ENCODE assay signal across 17 cellular contexts in the genomic region with DNA sequence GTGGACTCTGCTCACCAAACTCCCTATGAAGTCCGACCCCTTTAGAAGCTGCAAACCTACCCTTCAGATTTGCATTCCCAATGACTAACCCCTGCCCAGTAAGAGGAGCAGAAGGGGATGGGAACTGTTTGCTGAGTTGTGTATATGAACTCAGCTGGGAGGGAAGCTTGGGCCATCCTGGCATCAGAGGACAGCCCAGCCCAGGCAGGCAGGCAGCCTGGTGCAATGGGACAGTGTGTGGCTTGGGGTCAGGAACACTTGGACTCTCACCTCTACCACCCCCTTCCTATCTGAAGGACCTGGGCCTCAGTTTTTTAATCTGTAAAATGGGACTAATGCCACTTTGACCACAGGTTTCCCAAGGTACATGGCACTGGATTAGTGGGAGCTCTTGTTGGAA.
DNase-seq lines count a peak whose midpoint lies in the region; ATAC-seq, FAIRE-seq and TF ChIP-seq lines count a peak whose summit lies in the region.
"Had no signal": no experiment of that assay in that cellular context is flagged by ENCODE, and none has a peak within 500 bp of the region (broad histone marks: within the 10 kb centered on the region; RNA-seq: fewer than 3 reads in every experiment).

No MANE protein-coding gene starts in this region.

- H3K18ac ChIP-seq in H1 (ENCODE audit: extremely low read depth, low read length), result peak overlapping the region; percentile 38

- H3K23me2 ChIP-seq in H1 (ENCODE audit: low read depth, low read length), result no peaks in the 10 kb centered on the region

- no peak overlapping the region for H2BK5ac ChIP-seq in H1 (ENCODE audit: low read depth, low read length)

- no peak overlapping the region for H2AK5ac ChIP-seq in H1 (ENCODE audit: low read depth, low read length)

- H4K91ac ChIP-seq in H1 (replicated peaks; ENCODE audit: insufficient read length, low read length), result no peak overlapping the region

- CTCF ChIA-PET in activated CD8-positive, alpha-beta memory T cell treated with anti-CD3 and anti-CD28 coated beads, Interleukin-2, amount 10 ng/mL, durations not matched to agents 7 days and 5 days (lab: Charles Lee), result no interaction called here
- CTCF ChIA-PET in H1 (lab: Charles Lee; ENCODE audit: partially characterized antibody), result interaction anchor here (1.0 to 1.5 kb wide), 2 partner anchors 11 to 40 kb away, joined by 4 read pairs; no protein-coding TSS in a partner anchor

- TF ChIP-seq CTCF in H1 (IDR thresholded peaks at IDR 0.05; ENCODE audit: control extremely low read depth in 1 of 3, insufficient read depth in 1 of 3, low read depth in 1 of 3, low read length in 3 of 3) (no peak), osteocyte (IDR thresholded peaks at IDR 0.05) (no peak)

- no peak overlapping the region for H2AFZ ChIP-seq in H1 (ENCODE audit: low read length)

- no peak overlapping the region for H2BK20ac ChIP-seq in H1 (ENCODE audit: low read length)

- no peak overlapping the region for H2BK15ac ChIP-seq in H1 (ENCODE audit: low read length)

- POLR2A ChIA-PET in H1 (lab: Charles Lee; ENCODE audit: partially characterized antibody), result no interaction called here

- H3K9me3 ChIP-seq in H1 (ENCODE audit: insufficient read depth in 2 of 2, low read depth in 1 of 2, low read length in 1 of 2), result no peaks in the 10 kb centered on the region
- H3K9me3 ChIP-seq: Caco-2 had no signal

- DNase-seq in activated CD8-positive, alpha-beta memory T cell treated with anti-CD3 and anti-CD28 coated beads, Interleukin-2, amount 10 ng/mL, durations not matched to agents 7 days and 5 days, result peak; percentile 21
- DNase-seq in activated CD8-positive, alpha-beta memory T cell treated with anti-CD3 and anti-CD28 coated beads, Interleukin-2, amount 50 U/mL, for 48 hours, result no peak
- DNase-seq in NCI-H526 treated with DMSO at 0.1 percent for 48 hours (lab: John Stamatoyannopoulos, UW), result peak; percentile 38
- no peak for DNase-seq in H1 (ENCODE audit: low read depth in 1 of 2, low spot score in 2 of 2)
- peak; percentile 72 for DNase-seq in osteocyte (ENCODE audit: extremely low spot score, unreplicated experiment)
- DNase-seq in NCI-H1694 treated with DMSO at 0.1 percent for 48 hours (lab: John Stamatoyannopoulos, UW), result no peak
- DNase-seq: 8988T; AML-193; Caco-2; CD8-positive, alpha-beta memory T cell; DND-41; GDM1 had no signal

- H2BK120ac ChIP-seq in H1 (replicated peaks; ENCODE audit: low read depth, low read length), result no peak overlapping the region

- H3K14ac ChIP-seq in H1 (ENCODE audit: insufficient read length), result no peak overlapping the region

- H3K4me1 Mint-ChIP-seq in activated CD8-positive, alpha-beta memory T cell treated with anti-CD3 and anti-CD28 coated beads, Interleukin-2, amount 10 ng/mL, durations not matched to agents 7 days and 5 days, result no peaks in the 10 kb centered on the region
- H3K4me1 Mint-ChIP-seq in osteocyte (ENCODE audit: unreplicated experiment), result no peaks in the 10 kb centered on the region
- H3K4me1 Mint-ChIP-seq: CD8-positive, alpha-beta memory T cell had no signal

- no peak for TF ChIP-seq POLR2A in H1 (IDR thresholded peaks at IDR 0.05; ENCODE audit: control extremely low read depth in 1 of 2, low read depth in 2 of 2, low read length in 2 of 2)

- TF ChIP-seq EP300 in H1 (IDR thresholded peaks at IDR 0.05; ENCODE audit: borderline replicate concordance in 1 of 2, low read depth in 2 of 2, low read length in 2 of 2), result no peak

- no peaks in the 10 kb centered on the region for H3K36me3 Mint-ChIP-seq in activated CD8-positive, alpha-beta memory T cell treated with anti-CD3 and anti-CD28 coated beads, Interleukin-2, amount 10 ng/mL, durations not matched to agents 7 days and 5 days
- H3K36me3 Mint-ChIP-seq in osteocyte (ENCODE audit: unreplicated experiment), result no peaks in the 10 kb centered on the region
- H3K36me3 Mint-ChIP-seq: CD8-positive, alpha-beta memory T cell had no signal

- H3K27me3 ChIP-seq in H1 (replicated peaks in 1 of 4; ENCODE audit: control insufficient read depth in 3 of 4, extremely low read depth in 1 of 4, insufficient read depth in 3 of 4, low read length in 3 of 4), result no peaks in the 10 kb centered on the region
- H3K27me3 ChIP-seq: BLaER1 had no signal

- no peak overlapping the region for H4K5ac ChIP-seq in H1 (ENCODE audit: insufficient read length, low read depth, low read length)

- no peaks in the 10 kb centered on the region for H3K79me1 ChIP-seq in H1 (ENCODE audit: low read depth, low read length)

- H3K27me3 Mint-ChIP-seq in activated CD8-positive, alpha-beta memory T cell treated with anti-CD3 and anti-CD28 coated beads, Interleukin-2, amount 10 ng/mL, durations not matched to agents 7 days and 5 days, result peaks cover 3% of the 10 kb centered on the region
- H3K27me3 Mint-ChIP-seq in osteocyte (ENCODE audit: unreplicated experiment), result no peaks in the 10 kb centered on the region

- no peaks in the 10 kb centered on the region for H4K20me1 ChIP-seq in H1 (replicated peaks in 1 of 2; ENCODE audit: control insufficient read depth in 1 of 2, insufficient read depth in 2 of 2, low read length in 2 of 2)
- H4K20me1 ChIP-seq: BLaER1 had no signal

- H3K4me3 Mint-ChIP-seq in activated CD8-positive, alpha-beta memory T cell treated with anti-CD3 and anti-CD28 coated beads, Interleukin-2, amount 10 ng/mL, durations not matched to agents 7 days and 5 days, result no peak overlapping the region
- H3K4me3 Mint-ChIP-seq in osteocyte (ENCODE audit: unreplicated experiment), result no peak overlapping the region
- H3K4me3 Mint-ChIP-seq: CD8-positive, alpha-beta memory T cell had no signal

- no peak overlapping the region for H3K27ac Mint-ChIP-seq in activated CD8-positive, alpha-beta memory T cell treated with anti-CD3 and anti-CD28 coated beads, Interleukin-2, amount 10 ng/mL, durations not matched to agents 7 days and 5 days
- no peak overlapping the region for H3K27ac Mint-ChIP-seq in osteocyte (ENCODE audit: unreplicated experiment)
- H3K27ac Mint-ChIP-seq: CD8-positive, alpha-beta memory T cell had no signal

- H3K4me1 ChIP-seq in H1 (replicated peaks in 1 of 4; ENCODE audit: control insufficient read depth in 3 of 4, insufficient read depth in 4 of 4, low read length in 3 of 4), result peaks cover 0 to 7% (median 4%) of the 10 kb centered on the region in 4 experiments; a peak in 4 of 7 replicates
- H3K4me1 ChIP-seq: Caco-2 had no signal

- H3K9me3 Mint-ChIP-seq in activated CD8-positive, alpha-beta memory T cell treated with anti-CD3 and anti-CD28 coated beads, Interleukin-2, amount 10 ng/mL, durations not matched to agents 7 days and 5 days (ENCODE audit: low read depth), result no peaks in the 10 kb centered on the region
- H3K9me3 Mint-ChIP-seq in osteocyte (ENCODE audit: unreplicated experiment), result peaks cover 23% of the 10 kb centered on the region
- H3K9me3 Mint-ChIP-seq: CD8-positive, alpha-beta memory T cell had no signal

- no peaks in the 10 kb centered on the region for H3K36me3 ChIP-seq in H1 (ENCODE audit: control insufficient read depth in 2 of 4, insufficient read depth in 4 of 4, low read length in 3 of 4)
- H3K36me3 ChIP-seq: BLaER1 had no signal

- H3K9ac ChIP-seq in H1 (replicated peaks in 1 of 4; ENCODE audit: extremely low read depth in 1 of 4, low read depth in 3 of 4, low read length in 3 of 4), result no peak overlapping the region
- H3K9ac ChIP-seq: BLaER1 had no signal

- H4K8ac ChIP-seq in H1 (ENCODE audit: extremely low read depth, insufficient read depth, low read length), result no peak overlapping the region

- no peak overlapping the region for H3K4ac ChIP-seq in H1 (replicated peaks; ENCODE audit: insufficient read length, low read depth, low read length)

- no peak for ATAC-seq in activated CD8-positive, alpha-beta memory T cell treated with anti-CD3 and anti-CD28 coated beads, Interleukin-2, amount 10 ng/mL, durations not matched to agents 7 days and 5 days
- ATAC-seq in GM21737 (IDR thresholded peaks at IDR 0.05; ENCODE audit: unreplicated experiment), result no peak
- ATAC-seq in HG03139 (IDR thresholded peaks at IDR 0.05; ENCODE audit: unreplicated experiment), result no peak
- ATAC-seq: HCT116 had no signal

- no peak for TF ChIP-seq RAD21 in H1 (IDR thresholded peaks at IDR 0.05 in 1 of 2, conservative IDR thresholded peaks at IDR 0.05 in 1 of 2; ENCODE audit: low read depth in 2 of 2, low read length in 2 of 2)

- no peak overlapping the region for H3K56ac ChIP-seq in H1 (replicated peaks; ENCODE audit: insufficient read length, low read depth, low read length)

- no peak overlapping the region for H3K23ac ChIP-seq in H1 (ENCODE audit: insufficient read length)

- 96% methylated on average over 1 of the region's 1 CpG; no CpG with 5 or more reads in 1 of the 2 experiments for WGBS in H1 (ENCODE audit: extremely low coverage in 1 of 2, insufficient coverage in 1 of 2, insufficient read length in 1 of 2, insufficient replicate concordance in 2 of 2, low coverage in 1 of 2, low lambda C conversion rate in 2 of 2, missing lambda C conversion rate in 1 of 2), 2 experiments

- no peaks in the 10 kb centered on the region for H3K79me2 ChIP-seq in H1 (ENCODE audit: control insufficient read depth in 1 of 2, insufficient read depth in 2 of 2, low read length in 2 of 2)

- H3K4me2 ChIP-seq in H1 (ENCODE audit: insufficient read depth in 1 of 2, low read depth in 2 of 2, low read length in 2 of 2), result no peak overlapping the region

- no peak overlapping the region for H3K27ac ChIP-seq in H1 (ENCODE audit: low read depth, low read length)

- no peak for FAIRE-seq in H1 (lab: Jason Lieb, UNC)
- FAIRE-seq: GM12892 had no signal

- H3K4me3 ChIP-seq in H1 (ENCODE audit: extremely low read depth in 1 of 4, insufficient read depth in 2 of 4, low read depth in 3 of 4, low read length in 4 of 4), result no peak overlapping the region
- H3K4me3 ChIP-seq: BLaER1 had no signal

- no peak overlapping the region for H2BK12ac ChIP-seq in H1 (ENCODE audit: low read depth, low read length)

TF ChIP-seq in H1, 55 proteins besides CTCF, POLR2A, EP300 and RAD21 (continues in another document):
- TF ChIP-seq CBX8 (IDR thresholded peaks at IDR 0.05; ENCODE audit: borderline replicate concordance, low read depth, low read length), result no peak
- TF ChIP-seq SIX5 (IDR thresholded peaks at IDR 0.05; ENCODE audit: low read depth, low read length), result no peak
- TF ChIP-seq MAFK (IDR thresholded peaks at IDR 0.05; ENCODE audit: low read depth, low read length), result no peak
- TF ChIP-seq, protein P1, sequence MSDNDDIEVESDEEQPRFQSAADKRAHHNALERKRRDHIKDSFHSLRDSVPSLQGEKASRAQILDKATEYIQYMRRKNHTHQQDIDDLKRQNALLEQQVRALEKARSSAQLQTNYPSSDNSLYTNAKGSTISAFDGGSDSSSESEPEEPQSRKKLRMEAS (IDR thresholded peaks at IDR 0.05), result no peak
- no peak for TF ChIP-seq SP2 (IDR thresholded peaks at IDR 0.05; ENCODE audit: low read length)
- no peak for TF ChIP-seq BACH1 (IDR thresholded peaks at IDR 0.05; ENCODE audit: low read length)
- TF ChIP-seq HDAC2 (IDR thresholded peaks at IDR 0.05; ENCODE audit: borderline replicate concordance in 1 of 2, low read depth in 2 of 2, low read length in 2 of 2), result no peak
- no peak for TF ChIP-seq TAF1 (IDR thresholded peaks at IDR 0.05; ENCODE audit: low read depth, low read length)
- TF ChIP-seq CREB1 (IDR thresholded peaks at IDR 0.05), result no peak

Comparison
In these comparisons a context has a peak if more than half of its experiments do, and no peak if none do; other contexts are left out.
1. DNase-seq: peak in activated CD8-positive, alpha-beta memory T cell treated with anti-CD3 and anti-CD28 coated beads, Interleukin-2, amount 10 ng/mL, durations not matched to agents 7 days and 5 days (single experiment), NCI-H526 treated with DMSO at 0.1 percent for 48 hours (single experiment) and osteocyte (single experiment); none in activated CD8-positive, alpha-beta memory T cell treated with anti-CD3 and anti-CD28 coated beads, Interleukin-2, amount 50 U/mL, for 48 hours (single experiment), H1 (0 of 2) and NCI-H1694 treated with DMSO at 0.1 percent for 48 hours (single experiment).